ENCODE assay signal across 1 cellular context in the genomic region with DNA sequence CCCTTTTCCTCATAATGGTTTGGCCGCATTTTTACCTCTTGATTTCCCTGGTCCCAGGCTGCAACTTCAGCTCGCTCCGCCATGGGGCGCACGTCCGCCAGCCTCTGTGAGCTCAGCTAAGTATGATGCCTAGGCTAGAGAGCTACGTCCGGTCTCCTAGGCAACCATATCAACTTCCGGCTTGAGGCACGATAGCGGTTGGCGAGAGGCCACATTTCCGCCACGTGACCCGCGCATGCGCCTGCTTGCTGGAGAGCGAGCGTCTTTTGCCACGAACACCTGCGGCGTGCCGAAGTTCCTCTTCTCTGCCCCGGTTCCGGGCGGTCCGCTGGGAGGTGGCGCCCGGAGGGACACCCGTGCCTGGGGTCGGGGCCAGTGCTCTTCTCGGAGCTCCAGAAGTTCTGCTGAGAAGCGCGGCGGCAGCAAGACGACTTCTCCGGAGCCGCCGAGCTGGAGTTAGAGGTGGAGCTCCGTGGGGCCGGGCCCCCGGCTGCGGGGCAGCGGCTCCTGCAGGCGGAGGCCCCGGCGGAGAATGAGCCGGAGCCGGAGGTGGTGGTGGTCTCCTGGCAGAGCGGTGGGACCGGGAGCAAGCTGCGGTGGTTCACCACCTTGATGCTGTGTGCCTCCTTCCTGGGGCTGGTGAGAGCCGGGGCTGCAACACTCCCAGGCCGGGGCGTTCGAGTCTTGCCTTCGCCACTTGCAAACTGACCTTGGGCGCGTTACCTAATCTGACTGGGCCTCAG.
TF ChIP-seq lines count a peak whose summit lies in the region.

No MANE protein-coding gene starts in this region.

TF ChIP-seq in HepG2, 621 proteins besides CTCF, POLR2A, EP300 and RAD21 (continued from another document and continues in another):
- TF ChIP-seq, protein P1, sequence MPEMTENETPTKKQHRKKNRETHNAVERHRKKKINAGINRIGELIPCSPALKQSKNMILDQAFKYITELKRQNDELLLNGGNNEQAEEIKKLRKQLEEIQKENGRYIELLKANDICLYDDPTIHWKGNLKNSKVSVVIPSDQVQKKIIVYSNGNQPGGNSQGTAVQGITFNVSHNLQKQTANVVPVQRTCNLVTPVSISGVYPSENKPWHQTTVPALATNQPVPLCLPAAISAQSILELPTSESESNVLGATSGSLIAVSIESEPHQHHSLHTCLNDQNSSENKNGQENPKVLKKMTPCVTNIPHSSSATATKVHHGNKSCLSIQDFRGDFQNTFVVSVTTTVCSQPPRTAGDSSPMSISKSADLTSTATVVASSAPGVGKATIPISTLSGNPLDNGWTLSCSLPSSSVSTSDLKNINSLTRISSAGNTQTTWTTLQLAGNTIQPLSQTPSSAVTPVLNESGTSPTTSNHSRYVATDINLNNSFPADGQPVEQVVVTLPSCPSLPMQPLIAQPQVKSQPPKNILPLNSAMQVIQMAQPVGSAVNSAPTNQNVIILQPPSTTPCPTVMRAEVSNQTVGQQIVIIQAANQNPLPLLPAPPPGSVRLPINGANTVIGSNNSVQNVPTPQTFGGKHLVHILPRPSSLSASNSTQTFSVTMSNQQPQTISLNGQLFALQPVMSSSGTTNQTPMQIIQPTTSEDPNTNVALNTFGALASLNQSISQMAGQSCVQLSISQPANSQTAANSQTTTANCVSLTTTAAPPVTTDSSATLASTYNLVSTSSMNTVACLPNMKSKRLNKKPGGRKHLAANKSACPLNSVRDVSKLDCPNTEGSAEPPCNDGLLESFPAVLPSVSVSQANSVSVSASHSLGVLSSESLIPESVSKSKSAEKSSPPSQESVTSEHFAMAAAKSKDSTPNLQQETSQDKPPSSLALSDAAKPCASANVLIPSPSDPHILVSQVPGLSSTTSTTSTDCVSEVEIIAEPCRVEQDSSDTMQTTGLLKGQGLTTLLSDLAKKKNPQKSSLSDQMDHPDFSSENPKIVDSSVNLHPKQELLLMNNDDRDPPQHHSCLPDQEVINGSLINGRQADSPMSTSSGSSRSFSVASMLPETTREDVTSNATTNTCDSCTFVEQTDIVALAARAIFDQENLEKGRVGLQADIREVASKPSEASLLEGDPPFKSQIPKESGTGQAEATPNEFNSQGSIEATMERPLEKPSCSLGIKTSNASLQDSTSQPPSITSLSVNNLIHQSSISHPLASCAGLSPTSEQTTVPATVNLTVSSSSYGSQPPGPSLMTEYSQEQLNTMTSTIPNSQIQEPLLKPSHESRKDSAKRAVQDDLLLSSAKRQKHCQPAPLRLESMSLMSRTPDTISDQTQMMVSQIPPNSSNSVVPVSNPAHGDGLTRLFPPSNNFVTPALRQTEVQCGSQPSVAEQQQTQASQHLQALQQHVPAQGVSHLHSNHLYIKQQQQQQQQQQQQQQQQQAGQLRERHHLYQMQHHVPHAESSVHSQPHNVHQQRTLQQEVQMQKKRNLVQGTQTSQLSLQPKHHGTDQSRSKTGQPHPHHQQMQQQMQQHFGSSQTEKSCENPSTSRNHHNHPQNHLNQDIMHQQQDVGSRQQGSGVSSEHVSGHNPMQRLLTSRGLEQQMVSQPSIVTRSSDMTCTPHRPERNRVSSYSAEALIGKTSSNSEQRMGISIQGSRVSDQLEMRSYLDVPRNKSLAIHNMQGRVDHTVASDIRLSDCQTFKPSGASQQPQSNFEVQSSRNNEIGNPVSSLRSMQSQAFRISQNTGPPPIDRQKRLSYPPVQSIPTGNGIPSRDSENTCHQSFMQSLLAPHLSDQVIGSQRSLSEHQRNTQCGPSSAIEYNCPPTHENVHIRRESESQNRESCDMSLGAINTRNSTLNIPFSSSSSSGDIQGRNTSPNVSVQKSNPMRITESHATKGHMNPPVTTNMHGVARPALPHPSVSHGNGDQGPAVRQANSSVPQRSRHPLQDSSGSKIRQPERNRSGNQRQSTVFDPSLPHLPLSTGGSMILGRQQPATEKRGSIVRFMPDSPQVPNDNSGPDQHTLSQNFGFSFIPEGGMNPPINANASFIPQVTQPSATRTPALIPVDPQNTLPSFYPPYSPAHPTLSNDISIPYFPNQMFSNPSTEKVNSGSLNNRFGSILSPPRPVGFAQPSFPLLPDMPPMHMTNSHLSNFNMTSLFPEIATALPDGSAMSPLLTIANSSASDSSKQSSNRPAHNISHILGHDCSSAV (CRISPR knock-in tag; IDR thresholded peaks at IDR 0.05; ENCODE audit: borderline replicate concordance): peak; percentile 32; the same call in 1 of the 2 replicates
- TF ChIP-seq ZBTB42 (CRISPR knock-in tag; IDR thresholded peaks at IDR 0.05): no peak
- TF ChIP-seq SRSF9 (IDR thresholded peaks at IDR 0.05; ENCODE audit: borderline replicate concordance, insufficient read depth, low read depth, low read length, poor library complexity, severe bottlenecking): no peak
- peak; percentile 97 for TF ChIP-seq ZNF605 (CRISPR knock-in tag; IDR thresholded peaks at IDR 0.05)
- peak; percentile 97 for TF ChIP-seq KMT2A (CRISPR knock-in tag; IDR thresholded peaks at IDR 0.05)
- TF ChIP-seq, protein P2, sequence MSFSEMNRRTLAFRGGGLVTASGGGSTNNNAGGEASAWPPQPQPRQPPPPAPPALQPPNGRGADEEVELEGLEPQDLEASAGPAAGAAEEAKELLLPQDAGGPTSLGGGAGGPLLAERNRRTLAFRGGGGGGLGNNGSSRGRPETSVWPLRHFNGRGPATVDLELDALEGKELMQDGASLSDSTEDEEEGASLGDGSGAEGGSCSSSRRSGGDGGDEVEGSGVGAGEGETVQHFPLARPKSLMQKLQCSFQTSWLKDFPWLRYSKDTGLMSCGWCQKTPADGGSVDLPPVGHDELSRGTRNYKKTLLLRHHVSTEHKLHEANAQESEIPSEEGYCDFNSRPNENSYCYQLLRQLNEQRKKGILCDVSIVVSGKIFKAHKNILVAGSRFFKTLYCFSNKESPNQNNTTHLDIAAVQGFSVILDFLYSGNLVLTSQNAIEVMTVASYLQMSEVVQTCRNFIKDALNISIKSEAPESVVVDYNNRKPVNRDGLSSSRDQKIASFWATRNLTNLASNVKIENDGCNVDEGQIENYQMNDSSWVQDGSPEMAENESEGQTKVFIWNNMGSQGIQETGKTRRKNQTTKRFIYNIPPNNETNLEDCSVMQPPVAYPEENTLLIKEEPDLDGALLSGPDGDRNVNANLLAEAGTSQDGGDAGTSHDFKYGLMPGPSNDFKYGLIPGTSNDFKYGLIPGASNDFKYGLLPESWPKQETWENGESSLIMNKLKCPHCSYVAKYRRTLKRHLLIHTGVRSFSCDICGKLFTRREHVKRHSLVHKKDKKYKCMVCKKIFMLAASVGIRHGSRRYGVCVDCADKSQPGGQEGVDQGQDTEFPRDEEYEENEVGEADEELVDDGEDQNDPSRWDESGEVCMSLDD (CRISPR knock-in tag; IDR thresholded peaks at IDR 0.05; ENCODE audit: borderline replicate concordance): no peak
- no peak for TF ChIP-seq ZNF24 (IDR thresholded peaks at IDR 0.05)
- no peak for TF ChIP-seq ZNF75D (CRISPR knock-in tag; IDR thresholded peaks at IDR 0.05; ENCODE audit: borderline replicate concordance)
- TF ChIP-seq ZSCAN30 (CRISPR knock-in tag; IDR thresholded peaks at IDR 0.05): no peak
- TF ChIP-seq DNMT1 (CRISPR knock-in tag; IDR thresholded peaks at IDR 0.05): 0 out of 2 replicates have a peak, but pooled peaks have one; percentile 43
- peak; percentile 94 for TF ChIP-seq ASH2L (IDR thresholded peaks at IDR 0.05; ENCODE audit: insufficient read length, low read depth, low read length)
- TF ChIP-seq, protein P3, sequence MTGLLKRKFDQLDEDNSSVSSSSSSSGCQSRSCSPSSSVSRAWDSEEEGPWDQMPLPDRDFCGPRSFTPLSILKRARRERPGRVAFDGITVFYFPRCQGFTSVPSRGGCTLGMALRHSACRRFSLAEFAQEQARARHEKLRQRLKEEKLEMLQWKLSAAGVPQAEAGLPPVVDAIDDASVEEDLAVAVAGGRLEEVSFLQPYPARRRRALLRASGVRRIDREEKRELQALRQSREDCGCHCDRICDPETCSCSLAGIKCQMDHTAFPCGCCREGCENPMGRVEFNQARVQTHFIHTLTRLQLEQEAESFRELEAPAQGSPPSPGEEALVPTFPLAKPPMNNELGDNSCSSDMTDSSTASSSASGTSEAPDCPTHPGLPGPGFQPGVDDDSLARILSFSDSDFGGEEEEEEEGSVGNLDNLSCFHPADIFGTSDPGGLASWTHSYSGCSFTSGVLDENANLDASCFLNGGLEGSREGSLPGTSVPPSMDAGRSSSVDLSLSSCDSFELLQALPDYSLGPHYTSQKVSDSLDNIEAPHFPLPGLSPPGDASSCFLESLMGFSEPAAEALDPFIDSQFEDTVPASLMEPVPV (CRISPR knock-in tag; IDR thresholded peaks at IDR 0.05): peak; percentile 81
- TF ChIP-seq ZNF749 (CRISPR knock-in tag; IDR thresholded peaks at IDR 0.05; ENCODE audit: borderline replicate concordance): no peak
- no peak for TF ChIP-seq ZNF274 (CRISPR knock-in tag; IDR thresholded peaks at IDR 0.05)
- TF ChIP-seq, protein P4, sequence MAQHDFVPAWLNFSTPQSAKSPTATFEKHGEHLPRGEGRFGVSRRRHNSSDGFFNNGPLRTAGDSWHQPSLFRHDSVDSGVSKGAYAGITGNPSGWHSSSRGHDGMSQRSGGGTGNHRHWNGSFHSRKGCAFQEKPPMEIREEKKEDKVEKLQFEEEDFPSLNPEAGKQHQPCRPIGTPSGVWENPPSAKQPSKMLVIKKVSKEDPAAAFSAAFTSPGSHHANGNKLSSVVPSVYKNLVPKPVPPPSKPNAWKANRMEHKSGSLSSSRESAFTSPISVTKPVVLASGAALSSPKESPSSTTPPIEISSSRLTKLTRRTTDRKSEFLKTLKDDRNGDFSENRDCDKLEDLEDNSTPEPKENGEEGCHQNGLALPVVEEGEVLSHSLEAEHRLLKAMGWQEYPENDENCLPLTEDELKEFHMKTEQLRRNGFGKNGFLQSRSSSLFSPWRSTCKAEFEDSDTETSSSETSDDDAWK (CRISPR knock-in tag; IDR thresholded peaks at IDR 0.05): no peak
- peak; percentile 31; the same call in 1 of the 2 replicates for TF ChIP-seq MTA1 (CRISPR knock-in tag; IDR thresholded peaks at IDR 0.05; ENCODE audit: borderline replicate concordance)
- peak; percentile 93 for TF ChIP-seq NCOA1 (CRISPR knock-in tag; IDR thresholded peaks at IDR 0.05)
- peak; percentile 94; the same call in 1 of the 2 replicates for TF ChIP-seq NFKB2 (CRISPR knock-in tag; IDR thresholded peaks at IDR 0.05; ENCODE audit: borderline replicate concordance)
- TF ChIP-seq FOSL1 (CRISPR knock-in tag; IDR thresholded peaks at IDR 0.05; ENCODE audit: borderline replicate concordance): no peak
- TF ChIP-seq, protein P5, sequence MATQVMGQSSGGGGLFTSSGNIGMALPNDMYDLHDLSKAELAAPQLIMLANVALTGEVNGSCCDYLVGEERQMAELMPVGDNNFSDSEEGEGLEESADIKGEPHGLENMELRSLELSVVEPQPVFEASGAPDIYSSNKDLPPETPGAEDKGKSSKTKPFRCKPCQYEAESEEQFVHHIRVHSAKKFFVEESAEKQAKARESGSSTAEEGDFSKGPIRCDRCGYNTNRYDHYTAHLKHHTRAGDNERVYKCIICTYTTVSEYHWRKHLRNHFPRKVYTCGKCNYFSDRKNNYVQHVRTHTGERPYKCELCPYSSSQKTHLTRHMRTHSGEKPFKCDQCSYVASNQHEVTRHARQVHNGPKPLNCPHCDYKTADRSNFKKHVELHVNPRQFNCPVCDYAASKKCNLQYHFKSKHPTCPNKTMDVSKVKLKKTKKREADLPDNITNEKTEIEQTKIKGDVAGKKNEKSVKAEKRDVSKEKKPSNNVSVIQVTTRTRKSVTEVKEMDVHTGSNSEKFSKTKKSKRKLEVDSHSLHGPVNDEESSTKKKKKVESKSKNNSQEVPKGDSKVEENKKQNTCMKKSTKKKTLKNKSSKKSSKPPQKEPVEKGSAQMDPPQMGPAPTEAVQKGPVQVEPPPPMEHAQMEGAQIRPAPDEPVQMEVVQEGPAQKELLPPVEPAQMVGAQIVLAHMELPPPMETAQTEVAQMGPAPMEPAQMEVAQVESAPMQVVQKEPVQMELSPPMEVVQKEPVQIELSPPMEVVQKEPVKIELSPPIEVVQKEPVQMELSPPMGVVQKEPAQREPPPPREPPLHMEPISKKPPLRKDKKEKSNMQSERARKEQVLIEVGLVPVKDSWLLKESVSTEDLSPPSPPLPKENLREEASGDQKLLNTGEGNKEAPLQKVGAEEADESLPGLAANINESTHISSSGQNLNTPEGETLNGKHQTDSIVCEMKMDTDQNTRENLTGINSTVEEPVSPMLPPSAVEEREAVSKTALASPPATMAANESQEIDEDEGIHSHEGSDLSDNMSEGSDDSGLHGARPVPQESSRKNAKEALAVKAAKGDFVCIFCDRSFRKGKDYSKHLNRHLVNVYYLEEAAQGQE (IDR thresholded peaks at IDR 0.05; ENCODE audit: borderline replicate concordance in 1 of 2, low read depth in 1 of 2, low read length in 2 of 2): no peak; a peak in 1 of 4 replicates
- TF ChIP-seq MXD4 (CRISPR knock-in tag; IDR thresholded peaks at IDR 0.05): peak; percentile 94
- peak; percentile 88 for TF ChIP-seq ZNF547 (CRISPR knock-in tag; IDR thresholded peaks at IDR 0.05)
- TF ChIP-seq ZNF556 (CRISPR knock-in tag; IDR thresholded peaks at IDR 0.05; ENCODE audit: borderline replicate concordance): peak; percentile 96; the same call in 1 of the 2 replicates
- TF ChIP-seq ISL2 (CRISPR knock-in tag; IDR thresholded peaks at IDR 0.05): peak; percentile 67
- TF ChIP-seq, protein P6, sequence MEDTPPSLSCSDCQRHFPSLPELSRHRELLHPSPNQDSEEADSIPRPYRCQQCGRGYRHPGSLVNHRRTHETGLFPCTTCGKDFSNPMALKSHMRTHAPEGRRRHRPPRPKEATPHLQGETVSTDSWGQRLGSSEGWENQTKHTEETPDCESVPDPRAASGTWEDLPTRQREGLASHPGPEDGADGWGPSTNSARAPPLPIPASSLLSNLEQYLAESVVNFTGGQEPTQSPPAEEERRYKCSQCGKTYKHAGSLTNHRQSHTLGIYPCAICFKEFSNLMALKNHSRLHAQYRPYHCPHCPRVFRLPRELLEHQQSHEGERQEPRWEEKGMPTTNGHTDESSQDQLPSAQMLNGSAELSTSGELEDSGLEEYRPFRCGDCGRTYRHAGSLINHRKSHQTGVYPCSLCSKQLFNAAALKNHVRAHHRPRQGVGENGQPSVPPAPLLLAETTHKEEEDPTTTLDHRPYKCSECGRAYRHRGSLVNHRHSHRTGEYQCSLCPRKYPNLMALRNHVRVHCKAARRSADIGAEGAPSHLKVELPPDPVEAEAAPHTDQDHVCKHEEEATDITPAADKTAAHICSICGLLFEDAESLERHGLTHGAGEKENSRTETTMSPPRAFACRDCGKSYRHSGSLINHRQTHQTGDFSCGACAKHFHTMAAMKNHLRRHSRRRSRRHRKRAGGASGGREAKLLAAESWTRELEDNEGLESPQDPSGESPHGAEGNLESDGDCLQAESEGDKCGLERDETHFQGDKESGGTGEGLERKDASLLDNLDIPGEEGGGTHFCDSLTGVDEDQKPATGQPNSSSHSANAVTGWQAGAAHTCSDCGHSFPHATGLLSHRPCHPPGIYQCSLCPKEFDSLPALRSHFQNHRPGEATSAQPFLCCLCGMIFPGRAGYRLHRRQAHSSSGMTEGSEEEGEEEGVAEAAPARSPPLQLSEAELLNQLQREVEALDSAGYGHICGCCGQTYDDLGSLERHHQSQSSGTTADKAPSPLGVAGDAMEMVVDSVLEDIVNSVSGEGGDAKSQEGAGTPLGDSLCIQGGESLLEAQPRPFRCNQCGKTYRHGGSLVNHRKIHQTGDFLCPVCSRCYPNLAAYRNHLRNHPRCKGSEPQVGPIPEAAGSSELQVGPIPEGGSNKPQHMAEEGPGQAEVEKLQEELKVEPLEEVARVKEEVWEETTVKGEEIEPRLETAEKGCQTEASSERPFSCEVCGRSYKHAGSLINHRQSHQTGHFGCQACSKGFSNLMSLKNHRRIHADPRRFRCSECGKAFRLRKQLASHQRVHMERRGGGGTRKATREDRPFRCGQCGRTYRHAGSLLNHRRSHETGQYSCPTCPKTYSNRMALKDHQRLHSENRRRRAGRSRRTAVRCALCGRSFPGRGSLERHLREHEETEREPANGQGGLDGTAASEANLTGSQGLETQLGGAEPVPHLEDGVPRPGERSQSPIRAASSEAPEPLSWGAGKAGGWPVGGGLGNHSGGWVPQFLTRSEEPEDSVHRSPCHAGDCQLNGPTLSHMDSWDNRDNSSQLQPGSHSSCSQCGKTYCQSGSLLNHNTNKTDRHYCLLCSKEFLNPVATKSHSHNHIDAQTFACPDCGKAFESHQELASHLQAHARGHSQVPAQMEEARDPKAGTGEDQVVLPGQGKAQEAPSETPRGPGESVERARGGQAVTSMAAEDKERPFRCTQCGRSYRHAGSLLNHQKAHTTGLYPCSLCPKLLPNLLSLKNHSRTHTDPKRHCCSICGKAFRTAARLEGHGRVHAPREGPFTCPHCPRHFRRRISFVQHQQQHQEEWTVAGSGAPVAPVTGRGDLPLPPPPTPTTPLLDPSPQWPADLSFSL (CRISPR knock-in tag; IDR thresholded peaks at IDR 0.05): no peak
